Comparison of ENCODE assay signal across 14 cellular contexts in the genomic region with DNA sequence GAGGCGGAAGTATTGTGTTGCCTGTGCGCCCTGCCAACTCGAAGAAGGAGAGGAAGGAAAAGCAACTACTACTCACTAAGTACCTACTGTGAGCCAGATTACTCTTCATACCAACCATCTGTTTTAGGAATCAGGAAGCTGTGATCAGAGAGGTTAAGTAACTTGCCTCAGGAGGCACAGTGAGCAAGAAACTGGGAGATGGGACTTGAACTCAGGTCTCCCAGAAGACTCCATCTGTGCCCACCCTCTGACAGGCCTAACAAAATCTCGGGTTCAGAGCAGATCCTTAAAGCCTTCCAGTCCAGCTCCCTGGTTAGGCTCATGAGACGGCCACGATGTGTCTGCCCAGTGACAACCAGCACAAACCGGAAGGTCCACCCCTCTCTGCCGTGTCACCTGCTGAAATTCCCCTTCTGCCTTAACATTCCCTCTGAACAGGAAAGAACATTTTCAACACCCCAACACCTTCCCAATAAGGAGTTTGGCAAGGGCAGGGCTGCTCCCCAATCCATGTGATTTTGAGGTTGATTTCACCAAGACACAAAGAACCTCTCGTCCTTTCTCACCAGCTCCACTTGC.
A peak's percentile ranks its signal among the peaks of the same experiment; 100 is the strongest.
DNase-seq lines count a peak whose midpoint lies in the region; FAIRE-seq and TF ChIP-seq lines count a peak whose summit lies in the region.
"Had no signal": no experiment of that assay in that cellular context is flagged by ENCODE, and none has a peak within 500 bp of the region (broad histone marks: within the 10 kb centered on the region; RNA-seq: fewer than 3 reads in every experiment).

No MANE protein-coding gene starts in this region.

- H4K5ac ChIP-seq in H1 (ENCODE audit: insufficient read length, low read depth, low read length) = no peak overlapping the region

- TF ChIP-seq EP300 in H1 (IDR thresholded peaks at IDR 0.05; ENCODE audit: borderline replicate concordance in 1 of 2, low read depth in 2 of 2, low read length in 2 of 2) = no peak
- no peak for TF ChIP-seq EP300 in suprapubic skin (IDR thresholded peaks at IDR 0.05)

- no peak for TF ChIP-seq RAD21 in H1 (IDR thresholded peaks at IDR 0.05 in 1 of 2, conservative IDR thresholded peaks at IDR 0.05 in 1 of 2; ENCODE audit: low read depth in 2 of 2, low read length in 2 of 2)

- no peak overlapping the region for H2AK5ac ChIP-seq in H1 (ENCODE audit: low read depth, low read length)

- H4K91ac ChIP-seq in H1 (replicated peaks; ENCODE audit: insufficient read length, low read length) = no peak overlapping the region

- CTCF ChIA-PET in H1 (lab: Charles Lee; ENCODE audit: partially characterized antibody) = interaction anchor here (1.4 to 2.0 kb wide), 2 partner anchors 12 to 195 kb away, joined by 4 read pairs; no protein-coding TSS in a partner anchor

- H3K4ac ChIP-seq in H1 (replicated peaks; ENCODE audit: insufficient read length, low read depth, low read length) = no peak overlapping the region

- H3K9ac ChIP-seq in H1 (replicated peaks in 1 of 4; ENCODE audit: extremely low read depth in 1 of 4, low read depth in 3 of 4, low read length in 3 of 4) (no peak overlapping the region), mucosa of rectum (ENCODE audit: low read depth in 1 of 2, low read length in 2 of 2) (peak overlapping the region; percentile 26 to 45)

- 0 out of 2 replicates have a peak overlapping the region, but pooled peaks have one; percentile 20 for H3K18ac ChIP-seq in H1 (ENCODE audit: extremely low read depth, low read length)

- H2BK15ac ChIP-seq in H1 (ENCODE audit: low read length) = 0 out of 2 replicates have a peak overlapping the region, but pooled peaks have one; percentile 24

- peak overlapping the region; percentile 69; the same call in 1 of the 2 replicates for H2BK12ac ChIP-seq in H1 (ENCODE audit: low read depth, low read length)

- H3K4me1 ChIP-seq in H1 (replicated peaks in 1 of 4; ENCODE audit: control insufficient read depth in 3 of 4, insufficient read depth in 4 of 4, low read length in 3 of 4) (peaks cover 0 to 8% (median 2%) of the 10 kb centered on the region in 4 experiments; a peak in 3 of 7 replicates), mucosa of rectum (ENCODE audit: control insufficient read depth in 2 of 2, insufficient read depth in 2 of 2, low read length in 2 of 2) (peaks cover 18 to 21% of the 10 kb centered on the region in 2 donors), suprapubic skin (peaks cover 16% of the 10 kb centered on the region)

- H3K79me2 ChIP-seq in H1 (ENCODE audit: control insufficient read depth in 1 of 2, insufficient read depth in 2 of 2, low read length in 2 of 2) = no peaks in the 10 kb centered on the region

- no peak overlapping the region for H4K8ac ChIP-seq in H1 (ENCODE audit: extremely low read depth, insufficient read depth, low read length)

- H3K27me3 ChIP-seq in H1 (replicated peaks in 1 of 4; ENCODE audit: control insufficient read depth in 3 of 4, extremely low read depth in 1 of 4, insufficient read depth in 3 of 4, low read length in 3 of 4) (peaks cover 0 to 4% (median 0%) of the 10 kb centered on the region in 4 experiments; a peak in 2 of 7 replicates), mucosa of rectum (ENCODE audit: control insufficient read depth in 2 of 2, insufficient read depth in 2 of 2, low read length in 2 of 2) (no peaks in the 10 kb centered on the region), suprapubic skin (no peaks in the 10 kb centered on the region)

- peaks cover 21% of the 10 kb centered on the region for H3K4me1 Mint-ChIP-seq in activated naive CD4-positive, alpha-beta T cell treated with anti-CD3 and anti-CD28 coated beads, Interleukin-2, amount 50 U/mL, for 24 hours

- H2BK5ac ChIP-seq in H1 (ENCODE audit: low read depth, low read length) = no peak overlapping the region

- 88% methylated on average over 9 of the region's 9 CpGs; no CpG with 5 or more reads in 1 of the 2 experiments for WGBS in H1 (ENCODE audit: extremely low coverage in 1 of 2, insufficient coverage in 1 of 2, insufficient read length in 1 of 2, insufficient replicate concordance in 2 of 2, low coverage in 1 of 2, low lambda C conversion rate in 2 of 2, missing lambda C conversion rate in 1 of 2), 2 experiments
- 90% methylated on average over 9 of the region's 9 CpGs for WGBS in suprapubic skin

- peak overlapping the region; percentile 35; the same call in 1 of the 2 replicates for H2AFZ ChIP-seq in H1 (ENCODE audit: low read length)

- DNase-seq in activated naive CD4-positive, alpha-beta T cell (lab: John Stamatoyannopoulos, UW) = no peak
- DNase-seq in H1 (ENCODE audit: low read depth in 1 of 2, low spot score in 2 of 2) (no peak), suprapubic skin (ENCODE audit: low spot score in 2 of 2) (no peak), NCI-H1694 treated with DMSO at 0.1 percent for 48 hours (lab: John Stamatoyannopoulos, UW) (no peak), NCI-H2196 treated with DMSO at 0.1 percent for 48 hours (lab: John Stamatoyannopoulos, UW; ENCODE audit: unreplicated experiment) (no peak), superior temporal gyrus (ENCODE audit: extremely low spot score) (no peak)
- DNase-seq: activated CD4-positive, alpha-beta T cell treated with anti-CD3 and anti-CD28 coated beads, Interleukin-2, amount 50 U/mL, for 1 hour; effector CD4-positive, alpha-beta T cell; H7; NCI-H1694 had no signal

- H3K9me3 ChIP-seq in H1 (ENCODE audit: insufficient read depth in 2 of 2, low read depth in 1 of 2, low read length in 1 of 2) (no peaks in the 10 kb centered on the region), mucosa of rectum (ENCODE audit: control insufficient read depth in 2 of 2, low read length in 2 of 2) (no peaks in the 10 kb centered on the region), suprapubic skin (no peaks in the 10 kb centered on the region)

- no peak overlapping the region for H3K56ac ChIP-seq in H1 (replicated peaks; ENCODE audit: insufficient read length, low read depth, low read length)

- H3K23ac ChIP-seq in H1 (ENCODE audit: insufficient read length) = no peak overlapping the region

- H2BK120ac ChIP-seq in H1 (replicated peaks; ENCODE audit: low read depth, low read length) = no peak overlapping the region

- no peaks in the 10 kb centered on the region for H3K79me1 ChIP-seq in H1 (ENCODE audit: low read depth, low read length)

- H3K27ac ChIP-seq in H1 (ENCODE audit: low read depth, low read length) (no peak overlapping the region), mucosa of rectum (ENCODE audit: low read depth in 2 of 2, low read length in 2 of 2) (peak overlapping the region; percentile 32), suprapubic skin (peak overlapping the region; percentile 48)

- H3K4me3 ChIP-seq in H1 (ENCODE audit: extremely low read depth in 1 of 4, insufficient read depth in 2 of 4, low read depth in 3 of 4, low read length in 4 of 4) = no peak overlapping the region
- no peak overlapping the region for H3K4me3 ChIP-seq in mucosa of rectum (ENCODE audit: low read length in 2 of 2)
- H3K4me3 ChIP-seq in suprapubic skin = no peak overlapping the region
- H3K4me3 ChIP-seq: skin epidermis had no signal

- H3K36me3 ChIP-seq in H1 (ENCODE audit: control insufficient read depth in 2 of 4, insufficient read depth in 4 of 4, low read length in 3 of 4) (no peaks in the 10 kb centered on the region), mucosa of rectum (ENCODE audit: control insufficient read depth in 2 of 2, insufficient read depth in 2 of 2, low read length in 2 of 2) (no peaks in the 10 kb centered on the region), suprapubic skin (no peaks in the 10 kb centered on the region)

- no peak for TF ChIP-seq POLR2A in H1 (IDR thresholded peaks at IDR 0.05; ENCODE audit: control extremely low read depth in 1 of 2, low read depth in 2 of 2, low read length in 2 of 2)
- no peak for TF ChIP-seq POLR2A in suprapubic skin (IDR thresholded peaks at IDR 0.05)

- POLR2A ChIA-PET in H1 (lab: Charles Lee; ENCODE audit: partially characterized antibody) = no interaction called here

- no peak overlapping the region for H3K14ac ChIP-seq in H1 (ENCODE audit: insufficient read length)

- H3K9me3 Mint-ChIP-seq in activated naive CD4-positive, alpha-beta T cell treated with anti-CD3 and anti-CD28 coated beads, Interleukin-2, amount 50 U/mL, for 24 hours = no peaks in the 10 kb centered on the region

- no peak overlapping the region for H3K4me3 Mint-ChIP-seq in activated naive CD4-positive, alpha-beta T cell treated with anti-CD3 and anti-CD28 coated beads, Interleukin-2, amount 50 U/mL, for 24 hours
- H3K4me3 Mint-ChIP-seq: activated naive CD8-positive, alpha-beta T cell had no signal

- no peaks in the 10 kb centered on the region; the same call in 1 of the 2 replicates for H3K23me2 ChIP-seq in H1 (ENCODE audit: low read depth, low read length)

- TF ChIP-seq CTCF in H1 (IDR thresholded peaks at IDR 0.05; ENCODE audit: control extremely low read depth in 1 of 3, insufficient read depth in 1 of 3, low read depth in 1 of 3, low read length in 3 of 3) (no peak), suprapubic skin (IDR thresholded peaks at IDR 0.05) (no peak)

- FAIRE-seq in H1 (lab: Jason Lieb, UNC) = no peak

- no peaks in the 10 kb centered on the region for H3K27me3 Mint-ChIP-seq in activated naive CD4-positive, alpha-beta T cell treated with anti-CD3 and anti-CD28 coated beads, Interleukin-2, amount 50 U/mL, for 24 hours
- H3K27me3 Mint-ChIP-seq: activated naive CD8-positive, alpha-beta T cell had no signal

- no peaks in the 10 kb centered on the region for H4K20me1 ChIP-seq in H1 (replicated peaks in 1 of 2; ENCODE audit: control insufficient read depth in 1 of 2, insufficient read depth in 2 of 2, low read length in 2 of 2)

- H3K36me3 Mint-ChIP-seq in activated naive CD4-positive, alpha-beta T cell treated with anti-CD3 and anti-CD28 coated beads, Interleukin-2, amount 50 U/mL, for 24 hours = no peaks in the 10 kb centered on the region
- H3K36me3 Mint-ChIP-seq: activated naive CD8-positive, alpha-beta T cell had no signal

- H2BK20ac ChIP-seq in H1 (ENCODE audit: low read length) = no peak overlapping the region; the same call in 1 of the 2 replicates

- H3K4me2 ChIP-seq in H1 (ENCODE audit: insufficient read depth in 1 of 2, low read depth in 2 of 2, low read length in 2 of 2) = no peak overlapping the region

- peak overlapping the region; percentile 10 for H3K27ac Mint-ChIP-seq in activated naive CD4-positive, alpha-beta T cell treated with anti-CD3 and anti-CD28 coated beads, Interleukin-2, amount 50 U/mL, for 24 hours
- H3K27ac Mint-ChIP-seq: activated naive CD8-positive, alpha-beta T cell had no signal

TF ChIP-seq in H1, 55 proteins besides CTCF, POLR2A, EP300 and RAD21 (continues in another document):
- no peak for TF ChIP-seq KDM1A (IDR thresholded peaks at IDR 0.05; ENCODE audit: borderline replicate concordance, low read length)
- no peak for TF ChIP-seq SIRT6 (IDR thresholded peaks at IDR 0.05; ENCODE audit: low read length)
- no peak for TF ChIP-seq SAP30 (IDR thresholded peaks at IDR 0.05; ENCODE audit: insufficient read depth, insufficient replicate concordance, low read length)
- TF ChIP-seq POLR2AphosphoS5 (IDR thresholded peaks at IDR 0.05; ENCODE audit: low read depth, low read length) = no peak
- no peak for TF ChIP-seq CREB1 (IDR thresholded peaks at IDR 0.05)
- no peak for TF ChIP-seq TCF12 (IDR thresholded peaks at IDR 0.05; ENCODE audit: low read depth, low read length)

Comparison
In these comparisons a context has a peak if more than half of its experiments do, and no peak if none do; other contexts are left out.
1. H3K9ac ChIP-seq: peak in mucosa of rectum (2 of 2); none in H1 (0 of 4).